Comparison of ENCODE assay signal across 8 cellular contexts in the genomic region with DNA sequence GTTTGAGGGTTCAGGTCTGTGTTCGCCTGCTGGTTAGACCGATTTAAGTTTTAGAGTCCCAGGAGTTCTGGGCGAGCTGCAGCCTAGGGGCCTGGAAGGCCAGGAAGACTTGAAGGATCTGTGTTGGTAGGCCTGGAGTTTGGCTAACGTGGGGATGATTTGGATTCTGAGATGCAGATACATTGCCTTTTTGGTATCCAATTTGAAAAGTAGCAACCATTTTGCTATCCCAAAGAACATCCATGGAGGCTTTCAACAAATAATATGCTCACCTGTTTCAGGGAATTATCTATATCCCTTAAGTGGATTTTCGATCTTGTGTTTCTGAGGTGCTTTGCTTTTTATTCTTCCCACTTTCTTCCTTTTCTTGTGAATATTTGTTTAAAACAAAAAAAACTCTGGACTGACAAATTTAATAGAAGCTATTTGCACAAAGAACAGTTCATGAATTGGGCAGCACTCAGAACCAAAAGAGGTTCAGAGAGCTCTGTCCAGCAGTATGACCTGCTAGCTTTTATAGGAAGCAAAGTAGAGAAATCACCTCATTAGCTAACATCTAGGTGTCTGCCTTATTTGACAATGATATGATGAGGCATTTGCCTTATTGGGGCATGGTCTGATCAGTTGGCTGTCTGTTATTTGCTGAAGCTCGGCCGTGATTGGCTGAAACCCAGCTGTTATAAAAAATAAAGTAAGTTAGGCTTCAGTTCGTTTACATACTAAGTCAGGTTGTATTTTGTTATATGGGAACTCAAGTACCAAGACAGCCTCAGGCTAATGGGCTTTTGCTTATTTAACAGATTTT.
DNase-seq lines count a peak whose midpoint lies in the region; TF ChIP-seq lines count a peak whose summit lies in the region.

No MANE protein-coding gene starts in this region.

- no peaks in the 10 kb centered on the region for H3K27me3 ChIP-seq in muscle layer of colon (ENCODE audit: control insufficient read depth in 1 of 2, insufficient read depth in 2 of 2, low read length in 2 of 2)

- TF ChIP-seq CTCF in AG09309 (IDR thresholded peaks at IDR 0.05; ENCODE audit: control insufficient read depth, insufficient read depth, low read depth, low read length, missing control alignments): no peak
- no peak for TF ChIP-seq CTCF in cardiac fibroblast (IDR thresholded peaks at IDR 0.05; ENCODE audit: low read depth, low read length)

- H3K9me3 ChIP-seq in muscle layer of colon (ENCODE audit: low read length): no peaks in the 10 kb centered on the region

- H3K4me1 ChIP-seq in muscle layer of colon (ENCODE audit: insufficient read depth, low read length): peaks cover 32% of the 10 kb centered on the region

- TF ChIP-seq RAD21 in Ishikawa (IDR thresholded peaks at IDR 0.05; ENCODE audit: low read depth): no peak

- no peak for TF ChIP-seq EP300 in Ishikawa (IDR thresholded peaks at IDR 0.05; ENCODE audit: borderline replicate concordance)

- DNase-seq in AG09309 (ENCODE audit: low read depth) (peak; percentile 2), cardiac fibroblast (ENCODE audit: low read depth in 2 of 2) (peak; percentile 7 to 13), activated gamma-delta T cell (lab: John Stamatoyannopoulos, UW) (no peak), HPDE6-E6E7 (ENCODE audit: extremely low spot score) (no peak)
- DNase-seq in activated CD8-positive, alpha-beta memory T cell treated with anti-CD3 and anti-CD28 coated beads, Interleukin-2, amount 50 U/mL, for 4 hours: no peak
- no peak for DNase-seq in stimulated activated CD4-positive, alpha-beta T cell treated with anti-CD3 and anti-CD28 coated beads, Interleukin-2, amount 100 ng/mL, for 48 hours

- peak overlapping the region; percentile 51 for H3K9ac ChIP-seq in muscle layer of colon (ENCODE audit: low read length)

- peak overlapping the region; percentile 93 for H3K4me3 ChIP-seq in AG09309 (ENCODE audit: control insufficient read depth, low read depth, low read length)
- peak overlapping the region; percentile 75 to 89 for H3K4me3 ChIP-seq in cardiac fibroblast (replicated peaks in 1 of 2; ENCODE audit: low read depth in 2 of 2, low read length in 2 of 2)
- peak overlapping the region; percentile 82 to 86 for H3K4me3 ChIP-seq in muscle layer of colon (ENCODE audit: low read depth in 1 of 2, low read length in 2 of 2)

- H3K36me3 ChIP-seq in muscle layer of colon (ENCODE audit: insufficient read depth, low read length): peaks cover 19% of the 10 kb centered on the region

- H3K27ac ChIP-seq in muscle layer of colon (ENCODE audit: low read depth, low read length): peak overlapping the region; percentile 93

TF ChIP-seq in Ishikawa, 13 proteins besides CTCF, POLR2A, EP300 and RAD21:
- TF ChIP-seq, protein P1, sequence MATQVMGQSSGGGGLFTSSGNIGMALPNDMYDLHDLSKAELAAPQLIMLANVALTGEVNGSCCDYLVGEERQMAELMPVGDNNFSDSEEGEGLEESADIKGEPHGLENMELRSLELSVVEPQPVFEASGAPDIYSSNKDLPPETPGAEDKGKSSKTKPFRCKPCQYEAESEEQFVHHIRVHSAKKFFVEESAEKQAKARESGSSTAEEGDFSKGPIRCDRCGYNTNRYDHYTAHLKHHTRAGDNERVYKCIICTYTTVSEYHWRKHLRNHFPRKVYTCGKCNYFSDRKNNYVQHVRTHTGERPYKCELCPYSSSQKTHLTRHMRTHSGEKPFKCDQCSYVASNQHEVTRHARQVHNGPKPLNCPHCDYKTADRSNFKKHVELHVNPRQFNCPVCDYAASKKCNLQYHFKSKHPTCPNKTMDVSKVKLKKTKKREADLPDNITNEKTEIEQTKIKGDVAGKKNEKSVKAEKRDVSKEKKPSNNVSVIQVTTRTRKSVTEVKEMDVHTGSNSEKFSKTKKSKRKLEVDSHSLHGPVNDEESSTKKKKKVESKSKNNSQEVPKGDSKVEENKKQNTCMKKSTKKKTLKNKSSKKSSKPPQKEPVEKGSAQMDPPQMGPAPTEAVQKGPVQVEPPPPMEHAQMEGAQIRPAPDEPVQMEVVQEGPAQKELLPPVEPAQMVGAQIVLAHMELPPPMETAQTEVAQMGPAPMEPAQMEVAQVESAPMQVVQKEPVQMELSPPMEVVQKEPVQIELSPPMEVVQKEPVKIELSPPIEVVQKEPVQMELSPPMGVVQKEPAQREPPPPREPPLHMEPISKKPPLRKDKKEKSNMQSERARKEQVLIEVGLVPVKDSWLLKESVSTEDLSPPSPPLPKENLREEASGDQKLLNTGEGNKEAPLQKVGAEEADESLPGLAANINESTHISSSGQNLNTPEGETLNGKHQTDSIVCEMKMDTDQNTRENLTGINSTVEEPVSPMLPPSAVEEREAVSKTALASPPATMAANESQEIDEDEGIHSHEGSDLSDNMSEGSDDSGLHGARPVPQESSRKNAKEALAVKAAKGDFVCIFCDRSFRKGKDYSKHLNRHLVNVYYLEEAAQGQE (IDR thresholded peaks at IDR 0.05; ENCODE audit: low read depth): peak; percentile 64
- TF ChIP-seq YY1 (IDR thresholded peaks at IDR 0.05; ENCODE audit: low read depth): no peak

Comparison
In these comparisons a context has a peak if more than half of its experiments do, and no peak if none do; other contexts are left out.
1. DNase-seq: peak in AG09309 (single experiment) and cardiac fibroblast (2 of 2); none in activated gamma-delta T cell (single experiment), activated CD8-positive, alpha-beta memory T cell treated with anti-CD3 and anti-CD28 coated beads, Interleukin-2, amount 50 U/mL, for 4 hours (single experiment), HPDE6-E6E7 (single experiment) and stimulated activated CD4-positive, alpha-beta T cell treated with anti-CD3 and anti-CD28 coated beads, Interleukin-2, amount 100 ng/mL, for 48 hours (0 of 2).
2. Peak in every context shown above with its lines, with median percentiles within 50 percentile points of each other: H3K4me3 ChIP-seq.